In the genomic region with DNA sequence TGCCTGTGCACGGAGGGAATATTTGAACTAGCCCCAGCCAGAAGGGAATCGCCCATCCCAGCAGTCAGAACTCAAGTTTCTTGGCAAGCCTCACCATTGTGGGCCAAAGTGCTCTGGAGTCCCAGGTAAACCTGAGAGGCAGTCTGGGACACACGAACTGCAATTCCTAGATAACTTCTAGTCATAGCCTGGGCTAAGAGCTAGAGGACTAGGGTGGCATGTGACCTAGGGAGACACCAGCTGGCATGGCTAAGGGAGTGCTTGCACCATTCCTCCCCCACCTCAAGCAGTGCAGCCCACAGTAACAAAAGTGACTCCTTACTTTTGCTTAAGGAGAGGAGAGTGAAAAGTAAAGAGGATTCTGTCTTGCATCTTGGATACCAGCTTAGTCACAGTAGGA, we compare ENCODE assay signal across 32 cellular contexts.
"Had no signal": no experiment of that assay in that cellular context is flagged by ENCODE, and none has a peak within 500 bp of the region (broad histone marks: within the 10 kb centered on the region; RNA-seq: fewer than 3 reads in every experiment).

No MANE protein-coding gene starts in this region.

- H3K4me1 ChIP-seq: adrenal gland, ascending aorta, body of pancreas, breast epithelium had no signal

- DNase-seq: activated effector memory CD4-positive, alpha-beta T cell treated with anti-CD3 and anti-CD28 coated beads, Interleukin-2, amount 50 U/mL, for 16 hours; activated effector memory CD4-positive, alpha-beta T cell treated with Interleukin-2 at 50 U/mL for 16 hours; activated gamma-delta T cell; activated gamma-delta T cell treated with Interleukin-2 at 50 U/mL for 16 hours; activated naive CD4-positive, alpha-beta T cell; activated naive CD4-positive, alpha-beta T cell treated with anti-CD3 and anti-CD28 coated beads for 36 hours; activated naive CD4-positive, alpha-beta T cell treated with anti-CD3 and anti-CD28 coated beads, Interleukin-2, amount 10 ng/mL, durations not matched to agents 7 days and 5 days; activated naive CD4-positive, alpha-beta T cell treated with anti-CD3 and anti-CD28 coated beads, Interleukin-2, amount 50 U/mL, for 16 hours; activated naive CD4-positive, alpha-beta T cell treated with Interleukin-2 at 50 U/mL for 16 hours; activated naive CD8-positive, alpha-beta T cell treated with anti-CD3 and anti-CD28 coated beads for 36 hours; activated naive CD8-positive, alpha-beta T cell treated with anti-CD3 and anti-CD28 coated beads, Interleukin-2, amount 10 ng/mL, durations not matched to agents 7 days and 5 days; activated naive CD8-positive, alpha-beta T cell treated with anti-CD3 and anti-CD28 coated beads, Interleukin-2, amount 50 U/mL, for 24 hours; activated T-cell treated with anti-CD3 and anti-CD28 coated beads, Interleukin-2, amount 50 U/mL, for 1 hour; activated T-cell treated with anti-CD3 and anti-CD28 coated beads, Interleukin-2, amount 50 U/mL, for 24 hours; activated T-cell treated with anti-CD3 and anti-CD28 coated beads, Interleukin-2, amount 50 U/mL, for 4 hours; activated T-cell treated with anti-CD3 and anti-CD28 coated beads, Interleukin-2, amount 50 U/mL, for 48 hours; activated T-cell treated with anti-CD3 and anti-CD28 coated beads, Interleukin-2, amount 50 U/mL, for 72 hours; adrenal gland; amniotic stem cell; amygdala; anterior cingulate cortex; aorta; body of pancreas; brain microvascular endothelial cell; caudate nucleus; central memory CD4-positive, alpha-beta T cell; cerebellar nuclear complex had no signal

- H3K27ac ChIP-seq: adrenal gland, ascending aorta, body of pancreas, brain microvascular endothelial cell, breast epithelium, cardiac muscle cell had no signal

- ATAC-seq: activated naive CD4-positive, alpha-beta T cell treated with anti-CD3 and anti-CD28 coated beads, Interleukin-2, amount 50 U/mL, for 72 hours; activated naive CD8-positive, alpha-beta T cell treated with anti-CD3 and anti-CD28 coated beads, Interleukin-2, amount 50 U/mL, for 24 hours; activated T-cell treated with anti-CD3 and anti-CD28 coated beads, Interleukin-2, amount 50 U/mL, for 4 hours; activated T-cell treated with anti-CD3 and anti-CD28 coated beads, Interleukin-2, amount 50 U/mL, for 72 hours; activated T-helper 17 cell treated with anti-CD3 and anti-CD28 coated beads, Interleukin-2, amount 50 U/mL, for 72 hours; body of pancreas had no signal

- H3K27me3 ChIP-seq: ascending aorta, body of pancreas, brain microvascular endothelial cell, breast epithelium, cardiac muscle cell had no signal

- H3K9me3 ChIP-seq: adrenal gland, ascending aorta, body of pancreas, breast epithelium had no signal

- H3K36me3 ChIP-seq: adrenal gland, ascending aorta, brain microvascular endothelial cell, breast epithelium, cardiac muscle cell had no signal

- H3K4me3 ChIP-seq: adrenal gland, ascending aorta, body of pancreas, breast epithelium, cardiac muscle cell had no signal
